Comparison of ENCODE assay signal across 8 cellular contexts in the genomic region with DNA sequence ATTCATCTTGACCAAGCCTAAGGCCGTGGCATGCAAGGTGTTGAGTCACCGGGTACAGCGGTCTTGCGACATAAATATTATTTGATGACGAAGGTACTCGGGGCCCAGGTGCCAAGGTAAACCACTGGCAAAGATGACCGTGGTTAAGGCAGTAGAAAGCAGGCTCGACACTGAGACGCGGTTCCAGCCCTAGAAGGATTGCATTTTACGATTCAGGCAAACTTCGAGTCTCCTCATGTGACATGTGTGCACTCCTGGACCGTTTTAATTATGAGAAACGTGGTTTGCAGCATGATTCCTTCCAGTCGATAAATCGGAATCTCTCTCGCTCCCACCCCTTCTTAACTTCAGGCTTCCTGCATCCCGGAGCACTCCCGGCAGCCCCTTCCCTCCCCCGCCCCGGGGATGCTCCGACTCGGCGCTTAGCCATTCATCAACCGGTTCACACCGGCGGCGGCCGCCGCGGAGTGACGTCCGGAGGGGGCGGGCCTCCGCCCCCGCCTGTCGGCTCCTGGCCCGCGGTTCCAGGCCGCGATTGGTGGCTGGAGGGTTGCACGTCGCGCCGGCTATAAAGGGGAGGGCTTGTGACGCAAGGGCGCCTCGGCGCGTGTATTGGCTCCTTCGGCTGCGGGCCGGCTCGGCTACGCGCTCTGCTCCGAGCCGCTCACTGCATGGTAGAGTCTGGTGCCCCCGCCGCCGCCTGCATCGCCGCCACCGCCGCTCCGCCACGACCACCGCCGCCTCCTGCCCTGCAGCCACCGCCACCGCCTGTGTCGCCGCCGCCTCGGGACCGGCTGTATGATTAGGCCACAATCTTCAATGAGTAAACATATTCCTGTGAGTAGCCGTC. TPM values are rescaled to one million over a fixed set of nuclear protein-coding genes. Genes with fewer than 3 reads are reported as not detected.
DNase-seq lines count a peak whose midpoint lies in the region; ATAC-seq and TF ChIP-seq lines count a peak whose summit lies in the region.

A gene (plus strand): TSS at position 598 of the 850 bp plus-strand sequence.
A gene (plus strand): TSS at position 598 of the 850 bp plus-strand sequence. CDS start 4,401 bp downstream, outside the sequence.

- H3K9me2 ChIP-seq in PC-3 (replicated peaks; ENCODE audit: low read length) = no peaks in the 10 kb centered on the region

- H3K4me3 ChIP-seq in PC-3 (ENCODE audit: low read length) = peak within 1 kb of the TSS; percentile 84
- peak within 1 kb of the TSS; percentile 79 to 95 for H3K4me3 ChIP-seq in mucosa of rectum (ENCODE audit: low read length in 2 of 2)

- POLR2A ChIA-PET in PC-3 (lab: Charles Lee; ENCODE audit: unreplicated experiment) = no interaction called here

- intact Hi-C loops in PC-3 (cut with micrococcal nuclease) = loop anchor here (2.0 to 5.0 kb wide), 3 partner anchors 45 to 231 kb away; a partner anchor contains a TSS

- no peaks in the 10 kb centered on the region for H3F3A ChIP-seq in PC-3 (ENCODE audit: low read length, unreplicated experiment)

- peak; percentile 98 for TF ChIP-seq POLR2A in erythroblast (IDR thresholded peaks at IDR 0.05; ENCODE audit: low read length)

- peak; percentile 35; the same call in 1 of the 2 replicates for TF ChIP-seq EP300 in Ishikawa (IDR thresholded peaks at IDR 0.05; ENCODE audit: borderline replicate concordance)

- TF ChIP-seq RAD21 in Ishikawa (IDR thresholded peaks at IDR 0.05; ENCODE audit: low read depth) = no peak

- peaks cover 35% of the 10 kb centered on the region for H4K20me1 ChIP-seq in PC-3 (ENCODE audit: low read length)

- CTCF ChIA-PET in PC-3 (lab: Charles Lee) = no interaction called here

- peak within 1 kb of the TSS; percentile 93 for H3K4me2 ChIP-seq in PC-3 (ENCODE audit: low read length)

- no peaks in the 10 kb centered on the region for H3K27me3 ChIP-seq in PC-3 (ENCODE audit: low read length)
- no peaks in the 10 kb centered on the region for H3K27me3 ChIP-seq in mucosa of rectum (ENCODE audit: control insufficient read depth in 2 of 2, insufficient read depth in 2 of 2, low read length in 2 of 2)

- peaks cover 47% of the 10 kb centered on the region for H3K79me2 ChIP-seq in PC-3 (ENCODE audit: low read length)

- H3K27ac ChIP-seq in PC-3 (ENCODE audit: low read length) = peak within 1 kb of the TSS; percentile 99
- H3K27ac ChIP-seq in mucosa of rectum (ENCODE audit: low read depth in 2 of 2, low read length in 2 of 2) = peak within 1 kb of the TSS; percentile 100

- peaks cover 22% of the 10 kb centered on the region for H3K36me3 ChIP-seq in PC-3 (ENCODE audit: low read depth, low read length)
- H3K36me3 ChIP-seq in mucosa of rectum (ENCODE audit: control insufficient read depth in 2 of 2, insufficient read depth in 2 of 2, low read length in 2 of 2) = peaks cover 6 to 8% of the 10 kb centered on the region in 2 donors

- BruUV-seq in PC-3 (replicated peaks; lab: Mats Ljungman, UMichigan) = TSS peak; percentile 58

- no peak for TF ChIP-seq CTCF in PC-3 (conservative IDR thresholded peaks at IDR 0.05; ENCODE audit: low read depth, low read length)

- ATAC-seq in GM21576 (IDR thresholded peaks at IDR 0.05; ENCODE audit: unreplicated experiment) (peak; percentile 90), PC-3 (peak; percentile 86)

- H3K9me3 ChIP-seq in PC-3 (ENCODE audit: low read length) (no peaks in the 10 kb centered on the region), mucosa of rectum (ENCODE audit: control insufficient read depth in 2 of 2, low read length in 2 of 2) (no peaks in the 10 kb centered on the region)

- peak within 1 kb of the TSS; percentile 56 for H2AFZ ChIP-seq in PC-3 (ENCODE audit: low read length)

- H3K4me1 ChIP-seq in PC-3 (ENCODE audit: insufficient read depth, low read length) (peaks cover 18% of the 10 kb centered on the region), mucosa of rectum (ENCODE audit: control insufficient read depth in 2 of 2, insufficient read depth in 2 of 2, low read length in 2 of 2) (peaks cover 20 to 30% of the 10 kb centered on the region in 2 donors)

- H3K9ac ChIP-seq in PC-3 (ENCODE audit: low read length) (peak within 1 kb of the TSS; percentile 99), mucosa of rectum (ENCODE audit: low read depth in 1 of 2, low read length in 2 of 2) (peak within 1 kb of the TSS; percentile 96 to 99)

- DNase-seq in DMS114 treated with DMSO at 0.1 percent for 48 hours (lab: John Stamatoyannopoulos, UW; ENCODE audit: unreplicated experiment) (peak; percentile 79), PC-3 (peak; percentile 93), erythroblast (lab: John Stamatoyannopoulos, UW) (peak; percentile 97 to 99)
- peak; percentile 97 for DNase-seq in activated T-cell treated with anti-CD3 and anti-CD28 coated beads, Interleukin-2, amount 50 U/mL, for 1 hour
- DNase-seq in stimulated activated CD8-positive, alpha-beta memory T cell treated with anti-CD3 and anti-CD28 coated beads, Interleukin-4, amount 100 ng/mL, for 48 hours = peak; percentile 96

TF ChIP-seq in Ishikawa, 13 proteins besides CTCF, POLR2A, EP300 and RAD21:
- TF ChIP-seq CEBPB (IDR thresholded peaks at IDR 0.05) (peak; percentile 73; the same call in 1 of the 2 replicates), NFIC (IDR thresholded peaks at IDR 0.05) (no peak), ZBTB7A (IDR thresholded peaks at IDR 0.05; ENCODE audit: low read depth) (no peak), EGR1 (IDR thresholded peaks at IDR 0.05) (peak; percentile 98), TAF1 (IDR thresholded peaks at IDR 0.05; ENCODE audit: low read depth) (peak; percentile 90), TEAD4 (IDR thresholded peaks at IDR 0.05) (0 out of 2 replicates have a peak, but pooled peaks have one; percentile 13), YY1 (IDR thresholded peaks at IDR 0.05; ENCODE audit: low read depth) (peak; percentile 52; the same call in 1 of the 2 replicates), TCF12 (IDR thresholded peaks at IDR 0.05; ENCODE audit: low read depth) (no peak; the same call in 1 of the 2 replicates), FOXM1 (IDR thresholded peaks at IDR 0.05; ENCODE audit: borderline replicate concordance, low read depth) (no peak), CREB1 (IDR thresholded peaks at IDR 0.05; ENCODE audit: low read depth) (peak; percentile 91)
- TF ChIP-seq, protein P1, sequence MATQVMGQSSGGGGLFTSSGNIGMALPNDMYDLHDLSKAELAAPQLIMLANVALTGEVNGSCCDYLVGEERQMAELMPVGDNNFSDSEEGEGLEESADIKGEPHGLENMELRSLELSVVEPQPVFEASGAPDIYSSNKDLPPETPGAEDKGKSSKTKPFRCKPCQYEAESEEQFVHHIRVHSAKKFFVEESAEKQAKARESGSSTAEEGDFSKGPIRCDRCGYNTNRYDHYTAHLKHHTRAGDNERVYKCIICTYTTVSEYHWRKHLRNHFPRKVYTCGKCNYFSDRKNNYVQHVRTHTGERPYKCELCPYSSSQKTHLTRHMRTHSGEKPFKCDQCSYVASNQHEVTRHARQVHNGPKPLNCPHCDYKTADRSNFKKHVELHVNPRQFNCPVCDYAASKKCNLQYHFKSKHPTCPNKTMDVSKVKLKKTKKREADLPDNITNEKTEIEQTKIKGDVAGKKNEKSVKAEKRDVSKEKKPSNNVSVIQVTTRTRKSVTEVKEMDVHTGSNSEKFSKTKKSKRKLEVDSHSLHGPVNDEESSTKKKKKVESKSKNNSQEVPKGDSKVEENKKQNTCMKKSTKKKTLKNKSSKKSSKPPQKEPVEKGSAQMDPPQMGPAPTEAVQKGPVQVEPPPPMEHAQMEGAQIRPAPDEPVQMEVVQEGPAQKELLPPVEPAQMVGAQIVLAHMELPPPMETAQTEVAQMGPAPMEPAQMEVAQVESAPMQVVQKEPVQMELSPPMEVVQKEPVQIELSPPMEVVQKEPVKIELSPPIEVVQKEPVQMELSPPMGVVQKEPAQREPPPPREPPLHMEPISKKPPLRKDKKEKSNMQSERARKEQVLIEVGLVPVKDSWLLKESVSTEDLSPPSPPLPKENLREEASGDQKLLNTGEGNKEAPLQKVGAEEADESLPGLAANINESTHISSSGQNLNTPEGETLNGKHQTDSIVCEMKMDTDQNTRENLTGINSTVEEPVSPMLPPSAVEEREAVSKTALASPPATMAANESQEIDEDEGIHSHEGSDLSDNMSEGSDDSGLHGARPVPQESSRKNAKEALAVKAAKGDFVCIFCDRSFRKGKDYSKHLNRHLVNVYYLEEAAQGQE (IDR thresholded peaks at IDR 0.05; ENCODE audit: low read depth) = no peak
- TF ChIP-seq, protein P2, sequence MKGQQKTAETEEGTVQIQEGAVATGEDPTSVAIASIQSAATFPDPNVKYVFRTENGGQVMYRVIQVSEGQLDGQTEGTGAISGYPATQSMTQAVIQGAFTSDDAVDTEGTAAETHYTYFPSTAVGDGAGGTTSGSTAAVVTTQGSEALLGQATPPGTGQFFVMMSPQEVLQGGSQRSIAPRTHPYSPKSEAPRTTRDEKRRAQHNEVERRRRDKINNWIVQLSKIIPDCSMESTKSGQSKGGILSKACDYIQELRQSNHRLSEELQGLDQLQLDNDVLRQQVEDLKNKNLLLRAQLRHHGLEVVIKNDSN (IDR thresholded peaks at IDR 0.05) = peak; percentile 44; the same call in 1 of the 2 replicates
- TF ChIP-seq, protein P3, sequence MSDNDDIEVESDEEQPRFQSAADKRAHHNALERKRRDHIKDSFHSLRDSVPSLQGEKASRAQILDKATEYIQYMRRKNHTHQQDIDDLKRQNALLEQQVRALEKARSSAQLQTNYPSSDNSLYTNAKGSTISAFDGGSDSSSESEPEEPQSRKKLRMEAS (IDR thresholded peaks at IDR 0.05) = peak; percentile 91

RNA-seq across cellular contexts. Expression of the second gene that starts in this region (rescaled TPM):
- total RNA-seq in PC-3 (2014; rRNA removed) = 29.9 and 45.7 TPM in 2 replicates

Comparison
In these comparisons a context has a peak if more than half of its experiments do, and no peak if none do; other contexts are left out.
1. Peak in every context shown above with its lines: DNase-seq, ATAC-seq, H3K4me3 ChIP-seq and H3K27ac ChIP-seq.